ENCODE assay signal across 16 cellular contexts in genomic region chr3:23767546-23767945, GRCh38. TPM values are rescaled to one million over a fixed set of nuclear protein-coding genes. Genes with fewer than 3 reads are reported as not detected.
DNase-seq lines count a peak whose midpoint lies in the region; ATAC-seq and TF ChIP-seq lines count a peak whose summit lies in the region.
"Had no signal": no experiment of that assay in that cellular context is flagged by ENCODE, and none has a peak within 500 bp of the region (broad histone marks: within the 10 kb centered on the region; RNA-seq: fewer than 3 reads in every experiment).

No MANE protein-coding gene starts in this region.

- no TSS peak for BruUV-seq in OCI-LY7 (replicated peaks; lab: Mats Ljungman, UMichigan)

- TF ChIP-seq CTCF in GM12865 (IDR thresholded peaks at IDR 0.05; ENCODE audit: insufficient read depth, low read depth, low read length, missing control alignments), result no peak
- TF ChIP-seq CTCF in OCI-LY7 (conservative IDR thresholded peaks at IDR 0.05; ENCODE audit: low read length), result no peak
- no peak for TF ChIP-seq CTCF in upper lobe of right lung (IDR thresholded peaks at IDR 0.05)

- no peak overlapping the region for H3K4me3 ChIP-seq in GM12865 (ENCODE audit: low read depth, low read length)
- no peak overlapping the region for H3K4me3 ChIP-seq in OCI-LY7 (ENCODE audit: low read depth, low read length, poor library complexity, severe bottlenecking)
- H3K4me3 ChIP-seq in upper lobe of right lung, result no peak overlapping the region
- H3K4me3 ChIP-seq: BLaER1 treated with 17β-estradiol and CSF1 and Interleukin-3, amounts not matched to agents 10 nM and 100 nM; HAP-1 had no signal

- DNase-seq in GM12865 (ENCODE audit: low read depth), result peak; percentile 29
- DNase-seq in OCI-LY7 (ENCODE audit: low spot score), result peak; percentile 52
- DNase-seq in iPS-NIHi11 (ENCODE audit: low spot score), result no peak
- DNase-seq in upper lobe of right lung, result no peak
- DNase-seq in inferior parietal cortex (ENCODE audit: extremely low spot score), result no peak
- DNase-seq: ACHN; Calu3; CD4-positive, CD25-positive, alpha-beta regulatory T cell; DMS 273 treated with DMSO at 0.1 percent for 48 hours; IMR-90; KBM-7 had no signal

- H3K4me2 ChIP-seq in OCI-LY7 (ENCODE audit: low read length), result 0 out of 2 replicates have a peak overlapping the region, but pooled peaks have one; percentile 9
- H3K4me2 ChIP-seq: BLaER1 treated with 17β-estradiol and CSF1 and Interleukin-3, amounts not matched to agents 10 nM and 100 nM had no signal

- H4K20me1 ChIP-seq in OCI-LY7 (ENCODE audit: insufficient read depth, low read length), result no peaks in the 10 kb centered on the region
- H4K20me1 ChIP-seq: BLaER1 treated with 17β-estradiol and CSF1 and Interleukin-3, amounts not matched to agents 10 nM and 100 nM had no signal

- no peaks in the 10 kb centered on the region for H3K9me2 ChIP-seq in OCI-LY7 (ENCODE audit: insufficient read depth, low read length)

- intact Hi-C loops in OCI-LY7 (cut with micrococcal nuclease; ENCODE audit: unreplicated experiment) (no loop called here), upper lobe of right lung (cut with DNase I) (no loop called here)

- POLR2A ChIA-PET in OCI-LY7 (lab: Charles Lee), result interaction anchor here (0.7 to 0.9 kb wide), 3 partner anchors 10 to 523 kb away, joined by 3 to 7 read pairs (median 3); no protein-coding TSS in a partner anchor

- no peaks in the 10 kb centered on the region for H3K27me3 ChIP-seq in upper lobe of right lung
- H3K27me3 ChIP-seq: BLaER1 treated with 17β-estradiol and CSF1 and Interleukin-3, amounts not matched to agents 10 nM and 100 nM had no signal

- CTCF ChIA-PET in OCI-LY7 (lab: Charles Lee; ENCODE audit: unreplicated experiment), result no interaction called here

- ATAC-seq in GM18868 (IDR thresholded peaks at IDR 0.05; ENCODE audit: unreplicated experiment) (peak; percentile 73), HG02870 (IDR thresholded peaks at IDR 0.05; ENCODE audit: unreplicated experiment) (peak; percentile 53), HG03565 (IDR thresholded peaks at IDR 0.05; ENCODE audit: unreplicated experiment) (no peak), upper lobe of right lung (no peak)

- peaks cover 21% of the 10 kb centered on the region for H3K4me1 ChIP-seq in OCI-LY7 (ENCODE audit: insufficient read depth, low read length, poor library complexity, severe bottlenecking)
- H3K4me1 ChIP-seq in upper lobe of right lung, result no peaks in the 10 kb centered on the region
- H3K4me1 ChIP-seq: HAP-1 had no signal

- H3K27ac ChIP-seq in OCI-LY7 (ENCODE audit: low read depth, low read length, poor library complexity, severe bottlenecking), result no peak overlapping the region
- H3K27ac ChIP-seq in upper lobe of right lung, result no peak overlapping the region
- H3K27ac ChIP-seq: BLaER1 treated with 17β-estradiol and CSF1 and Interleukin-3, amounts not matched to agents 10 nM and 100 nM had no signal

- H3K79me2 ChIP-seq in OCI-LY7 (ENCODE audit: insufficient read depth, low read depth, low read length), result no peaks in the 10 kb centered on the region

- H3K36me3 ChIP-seq in OCI-LY7 (ENCODE audit: insufficient read depth, low read length) (no peaks in the 10 kb centered on the region), upper lobe of right lung (no peaks in the 10 kb centered on the region)
- H3K36me3 ChIP-seq: BLaER1 treated with 17β-estradiol and CSF1 and Interleukin-3, amounts not matched to agents 10 nM and 100 nM; HAP-1 had no signal

- H2AFZ ChIP-seq in OCI-LY7 (ENCODE audit: low read length), result peak overlapping the region; percentile 79

- H3K9me3 ChIP-seq in OCI-LY7 (ENCODE audit: low read length) (no peaks in the 10 kb centered on the region), upper lobe of right lung (no peaks in the 10 kb centered on the region)
- H3K9me3 ChIP-seq: HAP-1 had no signal

RNA-seq across cellular contexts. Expression of gene UBE2E1, which starts 38.2 kb away (rescaled TPM):
- 96.7 and 126 TPM in 2 replicates for total RNA-seq in OCI-LY7 (2014; rRNA removed; shearing (Covaris generic))
- total RNA-seq in OCI-LY7 (2022) (142 and 167 TPM in 2 replicates), upper lobe of right lung (89.8 TPM)

Comparison
In these comparisons a context has a peak if more than half of its experiments do, and no peak if none do; other contexts are left out.
1. DNase-seq: peak in GM12865 (single experiment) and OCI-LY7 (single experiment); none in iPS-NIHi11 (single experiment), upper lobe of right lung (single experiment) and inferior parietal cortex (single experiment).
2. ATAC-seq: peak in GM18868 (single experiment) and HG02870 (single experiment); none in HG03565 (single experiment) and upper lobe of right lung (single experiment).